Comparison of ENCODE assay signal across 1 cellular context in genomic region chr17:76076765-76077581, GRCh38.
TF ChIP-seq lines count a peak whose summit lies in the region.

No MANE protein-coding gene starts in this region.

TF ChIP-seq in GM12878, 131 proteins besides CTCF, POLR2A, EP300 and RAD21:
- TF ChIP-seq ZNF384 (IDR thresholded peaks at IDR 0.05; ENCODE audit: borderline replicate concordance, low read depth, low read length) (no peak), RCOR1 (conservative IDR thresholded peaks at IDR 0.05; ENCODE audit: low read depth, low read length) (no peak), MAX (IDR thresholded peaks at IDR 0.05; ENCODE audit: low read depth, low read length) (no peak), HDAC6 (IDR thresholded peaks at IDR 0.05; ENCODE audit: unreplicated experiment) (peak; percentile 90)
